In the genomic region with DNA sequence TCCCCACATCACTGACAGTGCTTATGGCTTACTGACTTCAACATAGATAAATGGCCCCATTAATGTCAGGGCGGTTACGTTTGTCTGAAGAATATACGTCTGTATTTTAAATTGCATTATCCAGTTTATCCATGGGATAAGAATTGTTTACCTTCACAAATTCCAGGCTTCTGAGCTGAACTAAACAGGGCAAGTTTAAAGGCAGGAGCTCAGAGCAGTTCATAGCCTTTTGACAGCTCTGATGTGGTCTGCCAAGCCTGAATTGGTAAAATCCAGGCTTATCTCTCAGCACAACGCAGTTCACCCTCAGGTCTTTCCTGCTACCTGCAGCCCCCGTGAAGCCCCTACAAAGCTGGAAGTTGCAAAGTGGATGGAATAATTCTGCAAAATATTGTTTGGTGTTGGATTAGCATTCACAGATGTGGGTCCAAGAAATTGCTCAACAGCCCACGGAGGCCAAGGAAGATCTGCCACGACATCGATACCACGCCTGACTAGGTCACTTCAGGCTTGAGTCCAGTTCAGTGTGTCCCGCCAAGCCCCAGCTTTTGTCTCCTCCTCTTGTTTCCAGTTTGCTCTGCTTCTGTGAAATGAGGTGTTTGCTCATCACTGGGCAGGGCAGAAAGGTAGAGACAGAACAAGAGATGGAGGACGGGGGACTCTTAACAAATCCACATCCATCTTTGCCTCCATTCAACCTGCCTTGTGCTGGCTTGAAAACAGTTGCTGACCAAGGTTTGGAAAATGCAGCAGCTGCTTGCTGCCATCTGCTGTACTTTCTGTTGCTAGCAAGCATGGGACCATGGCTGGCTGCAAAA, we compare ENCODE assay signal across 9 cellular contexts.
A peak's percentile ranks its signal among the peaks of the same experiment; 100 is the strongest.
DNase-seq lines count a peak whose midpoint lies in the region; ATAC-seq, FAIRE-seq and TF ChIP-seq lines count a peak whose summit lies in the region.
"Had no signal": no experiment of that assay in that cellular context is flagged by ENCODE, and none has a peak within 500 bp of the region (broad histone marks: within the 10 kb centered on the region; RNA-seq: fewer than 3 reads in every experiment).

No MANE protein-coding gene starts in this region.

- intact Hi-C loops in posterior cingulate gyrus (cut with DNase I) = loop anchor here (1.0 kb wide), 1 partner anchor 502 kb away; no protein-coding TSS in a partner anchor

- TF ChIP-seq CTCF in RWPE2 (IDR thresholded peaks at IDR 0.05; ENCODE audit: poor library complexity, severe bottlenecking) = peak; percentile 52
- TF ChIP-seq CTCF in fibroblast of villous mesenchyme (IDR thresholded peaks at IDR 0.05; ENCODE audit: insufficient read depth, low read depth, low read length) = peak; percentile 69

- no peaks in the 10 kb centered on the region for H3K27me3 Mint-ChIP-seq in activated naive CD8-positive, alpha-beta T cell treated with anti-CD3 and anti-CD28 coated beads, Interleukin-2, amount 50 U/mL, for 24 hours
- H3K27me3 Mint-ChIP-seq: central memory CD8-positive, alpha-beta T cell had no signal

- H3K9me3 Mint-ChIP-seq in activated naive CD8-positive, alpha-beta T cell treated with anti-CD3 and anti-CD28 coated beads, Interleukin-2, amount 50 U/mL, for 24 hours = no peaks in the 10 kb centered on the region
- H3K9me3 Mint-ChIP-seq: central memory CD8-positive, alpha-beta T cell had no signal

- no peak overlapping the region for H3K4me3 ChIP-seq in RWPE2 (ENCODE audit: severe bottlenecking)
- no peak overlapping the region for H3K4me3 ChIP-seq in fibroblast of villous mesenchyme (ENCODE audit: low read depth, low read length)

- no peaks in the 10 kb centered on the region for H3K36me3 ChIP-seq in RWPE2 (ENCODE audit: low read depth)

- H3K27me3 ChIP-seq in RWPE2 (ENCODE audit: insufficient read depth, poor library complexity, severe bottlenecking) = no peaks in the 10 kb centered on the region

- no peak overlapping the region for H3K27ac Mint-ChIP-seq in activated naive CD8-positive, alpha-beta T cell treated with anti-CD3 and anti-CD28 coated beads, Interleukin-2, amount 50 U/mL, for 24 hours

- no peak for TF ChIP-seq POLR2A in H54 (IDR thresholded peaks at IDR 0.05; ENCODE audit: low read depth, low read length)

- no peaks in the 10 kb centered on the region for H3K4me1 ChIP-seq in RWPE2 (ENCODE audit: insufficient read depth, poor library complexity, severe bottlenecking)

- FAIRE-seq in H54 (lab: Jason Lieb, UNC) = peak; percentile 58

- no peak overlapping the region for H3K27ac ChIP-seq in RWPE2 (ENCODE audit: poor library complexity, severe bottlenecking)

- H3K36me3 Mint-ChIP-seq in activated naive CD8-positive, alpha-beta T cell treated with anti-CD3 and anti-CD28 coated beads, Interleukin-2, amount 50 U/mL, for 24 hours (ENCODE audit: low read depth) = no peaks in the 10 kb centered on the region

- DNase-seq in AG20443 (ENCODE audit: low spot score) (peak; percentile 77), H54 (ENCODE audit: insufficient read length, low spot score) (peak; percentile 14), RWPE2 (ENCODE audit: low spot score) (no peak), fibroblast of villous mesenchyme (ENCODE audit: low read depth) (peak; percentile 55), posterior cingulate gyrus (peak in 8 of 10 donors; percentile 21 to 90 (median 42))
- DNase-seq in stimulated activated CD4-positive, alpha-beta T cell treated with anti-CD3 and anti-CD28 coated beads, Interleukin-1b, Interleukin-23, amount 100 ng/mL, for 48 hours = no peak
- DNase-seq in activated naive CD8-positive, alpha-beta T cell treated with anti-CD3 and anti-CD28 coated beads, Interleukin-2, amount 50 U/mL, for 24 hours = no peak
- no peak for DNase-seq in activated CD8-positive, alpha-beta memory T cell treated with anti-CD3 and anti-CD28 coated beads for 24 hours

- peaks cover 4% of the 10 kb centered on the region for H3K4me1 Mint-ChIP-seq in activated naive CD8-positive, alpha-beta T cell treated with anti-CD3 and anti-CD28 coated beads, Interleukin-2, amount 50 U/mL, for 24 hours
- H3K4me1 Mint-ChIP-seq: central memory CD8-positive, alpha-beta T cell had no signal

- H3K4me3 Mint-ChIP-seq in activated naive CD8-positive, alpha-beta T cell treated with anti-CD3 and anti-CD28 coated beads, Interleukin-2, amount 50 U/mL, for 24 hours = no peak overlapping the region
- H3K4me3 Mint-ChIP-seq: central memory CD8-positive, alpha-beta T cell had no signal

- no peak for ATAC-seq in RWPE2 (ENCODE audit: low read depth)
- no peak for ATAC-seq in activated naive CD8-positive, alpha-beta T cell treated with anti-CD3 and anti-CD28 coated beads, Interleukin-2, amount 50 U/mL, for 24 hours

- H3K9me3 ChIP-seq in RWPE2 (ENCODE audit: severe bottlenecking) = no peaks in the 10 kb centered on the region

Comparison
In these comparisons a context has a peak if more than half of its experiments do, and no peak if none do; other contexts are left out.
1. DNase-seq: peak in AG20443 (single experiment), H54 (single experiment), fibroblast of villous mesenchyme (single experiment) and posterior cingulate gyrus (8 of 10); none in RWPE2 (single experiment), stimulated activated CD4-positive, alpha-beta T cell treated with anti-CD3 and anti-CD28 coated beads, Interleukin-1b, Interleukin-23, amount 100 ng/mL, for 48 hours (single experiment), activated naive CD8-positive, alpha-beta T cell treated with anti-CD3 and anti-CD28 coated beads, Interleukin-2, amount 50 U/mL, for 24 hours (single experiment) and activated CD8-positive, alpha-beta memory T cell treated with anti-CD3 and anti-CD28 coated beads for 24 hours (single experiment).